ENCODE assay signal across 9 cellular contexts in genomic region chrX:129779747-129780146, GRCh38. TPM values are rescaled to one million over a fixed set of nuclear protein-coding genes. Genes with fewer than 3 reads are reported as not detected.
DNase-seq lines count a peak whose midpoint lies in the region; ATAC-seq lines count a peak whose summit lies in the region.
"Had no signal": no experiment of that assay in that cellular context is flagged by ENCODE, and none has a peak within 500 bp of the region (broad histone marks: within the 10 kb centered on the region; RNA-seq: fewer than 3 reads in every experiment).

Gene SASH3, plus strand, starts transcription at chrX:129779949. Its CDS starts 149 bp downstream, at chrX:129780098.

- H3K9ac ChIP-seq in subcutaneous abdominal adipose tissue (ENCODE audit: low read length in 5 of 5): no peak within 1 kb of the TSS

- H3K27ac ChIP-seq in subcutaneous abdominal adipose tissue (ENCODE audit: low read depth, low read length): no peak within 1 kb of the TSS

- H3K9me3 ChIP-seq in subcutaneous abdominal adipose tissue (ENCODE audit: control insufficient read depth in 5 of 5, low read length in 5 of 5): no peaks in the 10 kb centered on the region

- H3K27me3 ChIP-seq in subcutaneous abdominal adipose tissue (ENCODE audit: control insufficient read depth in 5 of 5, insufficient read depth in 4 of 5, low read length in 5 of 5): peaks cover 0 to 12% (median 10%) of the 10 kb centered on the region in 5 donors

- ATAC-seq in GM18909 (IDR thresholded peaks at IDR 0.05; ENCODE audit: poor library complexity, unreplicated experiment): peak; percentile 32
- peak; percentile 32 for ATAC-seq in HG03342 (IDR thresholded peaks at IDR 0.05; ENCODE audit: unreplicated experiment)
- ATAC-seq in HG03520 (IDR thresholded peaks at IDR 0.05; ENCODE audit: unreplicated experiment): no peak
- ATAC-seq in HG02840 (IDR thresholded peaks at IDR 0.05; ENCODE audit: low FRiP score, unreplicated experiment): no peak

- H3K4me1 ChIP-seq in subcutaneous abdominal adipose tissue (ENCODE audit: control insufficient read depth in 5 of 5, insufficient read depth in 5 of 5, low read length in 5 of 5): peaks cover 0 to 35% (median 0%) of the 10 kb centered on the region in 5 donors

- no peaks in the 10 kb centered on the region for H3K36me3 ChIP-seq in subcutaneous abdominal adipose tissue (ENCODE audit: control insufficient read depth in 5 of 5, insufficient read depth in 5 of 5, low read length in 5 of 5)

- peak; percentile 54 for DNase-seq in activated CD4-positive, alpha-beta T cell treated with anti-CD3 and anti-CD28 coated beads, Interleukin-2, amount 50 U/mL, for 1 hour
- DNase-seq in cardiac septum (ENCODE audit: low spot score) (peak; percentile 89), kidney tubule cell (ENCODE audit: low spot score) (no peak)

- intact Hi-C loops in cardiac septum (cut with DNase I): no loop called here

- peak within 1 kb of the TSS; percentile 17 to 52 (median 36) for H3K4me3 ChIP-seq in subcutaneous abdominal adipose tissue (ENCODE audit: low read depth in 1 of 5, low read length in 5 of 5)

RNA-seq across cellular contexts. Expression of gene SASH3, which starts in this region (rescaled TPM):
- 3.8 TPM for total RNA-seq in cardiac septum
- total RNA-seq: NCI-H460 had no signal

Comparison
In these comparisons a context has a peak if more than half of its experiments do, and no peak if none do; other contexts are left out.
1. ATAC-seq: peak in GM18909 (single experiment) and HG03342 (single experiment); none in HG03520 (single experiment) and HG02840 (single experiment).